Comparison of ENCODE assay signal across 24 cellular contexts in genomic region chr16:73915939-73916451, GRCh38.
"Had no signal": no experiment of that assay in that cellular context is flagged by ENCODE, and none has a peak within 500 bp of the region (broad histone marks: within the 10 kb centered on the region; RNA-seq: fewer than 3 reads in every experiment).

No MANE protein-coding gene starts in this region.

- H3K36me3 ChIP-seq: Peyer's patch, SJSA1 had no signal

- H3K9me3 Mint-ChIP-seq: activated B cell treated with CpG ODN at 0.5 μM for 24 hours; activated CD4-positive, alpha-beta memory T cell treated with anti-CD3 and anti-CD28 coated beads, Interleukin-2, amount 10 ng/mL, durations not matched to agents 7 days and 5 days; activated naive CD4-positive, alpha-beta T cell treated with anti-CD3 and anti-CD28 coated beads, Interleukin-2, amount 10 ng/mL, durations not matched to agents 7 days and 5 days; activated T-helper 17 cell treated with anti-CD3 and anti-CD28 coated beads, Interleukin-2, amount 50 U/mL, for 72 hours had no signal

- H3K36me3 Mint-ChIP-seq: activated naive CD4-positive, alpha-beta T cell treated with anti-CD3 and anti-CD28 coated beads, Interleukin-2, amount 10 ng/mL, durations not matched to agents 7 days and 5 days; activated naive CD8-positive, alpha-beta T cell treated with anti-CD3 and anti-CD28 coated beads for 36 hours had no signal

- H3K4me1 Mint-ChIP-seq: activated B cell treated with CpG ODN at 0.5 μM for 24 hours; activated CD4-positive, alpha-beta memory T cell treated with anti-CD3 and anti-CD28 coated beads, Interleukin-2, amount 10 ng/mL, durations not matched to agents 7 days and 5 days; activated naive CD4-positive, alpha-beta T cell treated with anti-CD3 and anti-CD28 coated beads, Interleukin-2, amount 10 ng/mL, durations not matched to agents 7 days and 5 days; activated naive CD8-positive, alpha-beta T cell treated with anti-CD3 and anti-CD28 coated beads for 36 hours; activated T-helper 17 cell treated with anti-CD3 and anti-CD28 coated beads, Interleukin-2, amount 50 U/mL, for 72 hours; T-helper 17 cell had no signal

- H3K27me3 ChIP-seq: Peyer's patch, SJSA1 had no signal

- H3K4me3 ChIP-seq: Peyer's patch, SJSA1 had no signal

- DNase-seq: activated B cell treated with CpG ODN at 0.5 μM for 24 hours; activated CD4-positive, alpha-beta memory T cell treated with anti-CD3 and anti-CD28 coated beads, Interleukin-2, amount 10 ng/mL, durations not matched to agents 7 days and 5 days; activated CD4-positive, alpha-beta T cell treated with anti-CD3 and anti-CD28 coated beads for 1 hour; activated CD4-positive, alpha-beta T cell treated with anti-CD3 and anti-CD28 coated beads, Interleukin-2, amount 50 U/mL, for 1 hour; activated gamma-delta T cell; activated naive CD4-positive, alpha-beta T cell treated with anti-CD3 and anti-CD28 coated beads, Interleukin-2, amount 10 ng/mL, durations not matched to agents 7 days and 5 days; activated naive CD8-positive, alpha-beta T cell treated with anti-CD3 and anti-CD28 coated beads for 36 hours; activated T-cell treated with anti-CD3 and anti-CD28 coated beads for 4 hours; activated T-cell treated with anti-CD3 and anti-CD28 coated beads, Interleukin-2, amount 50 U/mL, for 48 hours; IMR-90; Kasumi-1; KBM-7; NCI-H1048; NCI-H1930; NCI-H2171; NCI-H345; NCI-H510A; Peyer's patch; SHP77; T-helper 17 cell; T-helper 9 cell had no signal

- H3K27ac ChIP-seq: Peyer's patch, RWPE1, SJSA1 had no signal

- H3K9me3 ChIP-seq: Peyer's patch, SJSA1 had no signal

- H3K27me3 Mint-ChIP-seq: activated CD4-positive, alpha-beta memory T cell treated with anti-CD3 and anti-CD28 coated beads, Interleukin-2, amount 10 ng/mL, durations not matched to agents 7 days and 5 days; activated naive CD4-positive, alpha-beta T cell treated with anti-CD3 and anti-CD28 coated beads, Interleukin-2, amount 10 ng/mL, durations not matched to agents 7 days and 5 days had no signal

- H3K4me1 ChIP-seq: Peyer's patch, SJSA1 had no signal

- H3K27ac Mint-ChIP-seq: activated B cell treated with CpG ODN at 0.5 μM for 24 hours; activated CD4-positive, alpha-beta memory T cell treated with anti-CD3 and anti-CD28 coated beads, Interleukin-2, amount 10 ng/mL, durations not matched to agents 7 days and 5 days; activated naive CD4-positive, alpha-beta T cell treated with anti-CD3 and anti-CD28 coated beads, Interleukin-2, amount 10 ng/mL, durations not matched to agents 7 days and 5 days; activated naive CD8-positive, alpha-beta T cell treated with anti-CD3 and anti-CD28 coated beads for 36 hours; activated T-helper 17 cell treated with anti-CD3 and anti-CD28 coated beads, Interleukin-2, amount 50 U/mL, for 72 hours; T-helper 17 cell had no signal

- H3K4me3 Mint-ChIP-seq: activated B cell treated with CpG ODN at 0.5 μM for 24 hours; activated CD4-positive, alpha-beta memory T cell treated with anti-CD3 and anti-CD28 coated beads, Interleukin-2, amount 10 ng/mL, durations not matched to agents 7 days and 5 days; activated naive CD4-positive, alpha-beta T cell treated with anti-CD3 and anti-CD28 coated beads, Interleukin-2, amount 10 ng/mL, durations not matched to agents 7 days and 5 days; activated naive CD8-positive, alpha-beta T cell treated with anti-CD3 and anti-CD28 coated beads for 36 hours; activated T-helper 17 cell treated with anti-CD3 and anti-CD28 coated beads, Interleukin-2, amount 50 U/mL, for 72 hours; T-helper 17 cell had no signal

- ATAC-seq: activated T-helper 17 cell treated with anti-CD3 and anti-CD28 coated beads, Interleukin-2, amount 50 U/mL, for 72 hours; T-helper 17 cell had no signal
